ENCODE assay signal across 25 cellular contexts in genomic region chr3:137765310-137766033, GRCh38. TPM values are rescaled to one million over a fixed set of nuclear protein-coding genes. Genes with fewer than 3 reads are reported as not detected.
DNase-seq lines count a peak whose midpoint lies in the region; ATAC-seq, FAIRE-seq and TF ChIP-seq lines count a peak whose summit lies in the region.
"Had no signal": no experiment of that assay in that cellular context is flagged by ENCODE, and none has a peak within 500 bp of the region (broad histone marks: within the 10 kb centered on the region; RNA-seq: fewer than 3 reads in every experiment).

No MANE protein-coding gene starts in this region.

- H3K27ac Mint-ChIP-seq in brain, result no peak overlapping the region
- H3K27ac Mint-ChIP-seq: activated naive CD8-positive, alpha-beta T cell treated with anti-CD3 and anti-CD28 coated beads, Interleukin-2, amount 50 U/mL, for 24 hours; activated T-helper 2 cell treated with anti-CD3 and anti-CD28 coated beads, Interferon-gamma antibody, Interleukin-2, Interleukin-4, amounts not matched to agents 10 μg/mL and 5 μg/mL and 100 μg/mL, durations not matched to agents 14 hours and 24 hours and 36 hours had no signal

- H3K9me3 ChIP-seq in kidney (ENCODE audit: control insufficient read depth in 1 of 2, low read length in 2 of 2) (no peaks in the 10 kb centered on the region), upper lobe of right lung (no peaks in the 10 kb centered on the region)
- H3K9me3 ChIP-seq: ovary, SJSA1, testis had no signal

- peaks cover 100% of the 10 kb centered on the region for H3K27me3 Mint-ChIP-seq in brain

- H3K36me3 ChIP-seq in kidney (ENCODE audit: control insufficient read depth in 1 of 2, insufficient read depth in 2 of 2, low read length in 2 of 2), result no peaks in the 10 kb centered on the region
- no peaks in the 10 kb centered on the region for H3K36me3 ChIP-seq in upper lobe of right lung
- H3K36me3 ChIP-seq: ovary, SJSA1 had no signal

- peaks cover 0 to 4% (median 0%) of the 10 kb centered on the region in 5 experiments for H3K9me3 Mint-ChIP-seq in brain
- H3K9me3 Mint-ChIP-seq: activated naive CD8-positive, alpha-beta T cell treated with anti-CD3 and anti-CD28 coated beads, Interleukin-2, amount 50 U/mL, for 24 hours; activated T-helper 2 cell treated with anti-CD3 and anti-CD28 coated beads, Interferon-gamma antibody, Interleukin-2, Interleukin-4, amounts not matched to agents 10 μg/mL and 5 μg/mL and 100 μg/mL, durations not matched to agents 14 hours and 24 hours and 36 hours had no signal

- intact Hi-C loops in kidney (cut with DNase I) (no loop called here), upper lobe of right lung (cut with DNase I) (no loop called here)

- H3K36me3 Mint-ChIP-seq in brain, result no peaks in the 10 kb centered on the region

- ATAC-seq in upper lobe of right lung, result no peak
- ATAC-seq in HG02763 (IDR thresholded peaks at IDR 0.05; ENCODE audit: unreplicated experiment), result no peak
- ATAC-seq: activated naive CD8-positive, alpha-beta T cell treated with anti-CD3 and anti-CD28 coated beads, Interleukin-2, amount 50 U/mL, for 24 hours; foreskin keratinocyte; right cardiac atrium had no signal

- TF ChIP-seq CTCF in brain (conservative IDR thresholded peaks at IDR 0.05) (no peak), kidney (IDR thresholded peaks at IDR 0.05; ENCODE audit: borderline replicate concordance, extremely low read depth, insufficient read depth) (no peak), upper lobe of right lung (IDR thresholded peaks at IDR 0.05) (no peak)

- H3K4me1 ChIP-seq in kidney (ENCODE audit: control insufficient read depth in 1 of 2, insufficient read depth in 1 of 2, low read depth in 1 of 2, low read length in 2 of 2) (peaks cover 0 to 9% of the 10 kb centered on the region in 2 donors), upper lobe of right lung (peaks cover 11% of the 10 kb centered on the region)
- H3K4me1 ChIP-seq: foreskin keratinocyte, SJSA1 had no signal

- FAIRE-seq in kidney (lab: Jason Lieb, UNC), result no peak

- H3K4me3 ChIP-seq in kidney (ENCODE audit: low read length in 2 of 2), result no peak overlapping the region
- no peak overlapping the region for H3K4me3 ChIP-seq in upper lobe of right lung
- H3K4me3 ChIP-seq: ovary, PC-9, SJSA1, testis had no signal

- H3K4me3 Mint-ChIP-seq in brain, result peak overlapping the region in 4 of 5 experiments; percentile 23 to 82 (median 30)
- H3K4me3 Mint-ChIP-seq: activated naive CD8-positive, alpha-beta T cell treated with anti-CD3 and anti-CD28 coated beads, Interleukin-2, amount 50 U/mL, for 24 hours had no signal

- peaks cover 100% of the 10 kb centered on the region for H3K27me3 ChIP-seq in upper lobe of right lung
- H3K27me3 ChIP-seq: ovary, testis had no signal

- DNase-seq in AG08396 (ENCODE audit: low spot score) (peak; percentile 5), GM03348 (ENCODE audit: low spot score) (peak; percentile 4), kidney (peak; percentile 66), upper lobe of right lung (no peak), 8988T (no peak), NCI-H69 (lab: John Stamatoyannopoulos, UW) (no peak)
- DNase-seq: activated CD4-positive, alpha-beta T cell treated with anti-CD3 and anti-CD28 coated beads for 1 hour; activated naive CD8-positive, alpha-beta T cell treated with anti-CD3 and anti-CD28 coated beads, Interleukin-2, amount 50 U/mL, for 24 hours; dermis blood vessel endothelial cell; foreskin keratinocyte; IMR-90; NCI-H1436 treated with DMSO at 0.1 percent for 48 hours; NCI-H2171 treated with DMSO at 0.1 percent for 48 hours; NCI-H748 treated with DMSO at 0.1 percent for 48 hours; ovary; PC-9; testis had no signal

- peaks cover 80% of the 10 kb centered on the region for H3K4me1 Mint-ChIP-seq in brain

- H3K9ac ChIP-seq in kidney (ENCODE audit: low read length in 2 of 2), result no peak overlapping the region

- H3K27ac ChIP-seq in kidney (ENCODE audit: low read depth in 2 of 2, low read length in 2 of 2), result no peak overlapping the region
- no peak overlapping the region for H3K27ac ChIP-seq in upper lobe of right lung
- H3K27ac ChIP-seq: epithelial cell of prostate, foreskin keratinocyte, ovary, PC-9, SJSA1, testis had no signal

RNA-seq across cellular contexts. Expression of gene SOX14, which starts 1.4 kb away (rescaled TPM):
- polyA plus RNA-seq in brain (ENCODE audit: insufficient read depth, low read depth, low replicate concordance) (0.15 TPM), kidney (ENCODE audit: insufficient read depth, low read depth, low replicate concordance) (not detected)
- total RNA-seq in kidney (not detected), upper lobe of right lung (not detected)
- total RNA-seq: activated T-helper 2 cell treated with anti-CD3 and anti-CD28 coated beads, Interferon-gamma antibody, Interleukin-2, Interleukin-4, amounts not matched to agents 10 μg/mL and 5 μg/mL and 100 μg/mL, durations not matched to agents 14 hours and 24 hours and 36 hours; dermis blood vessel endothelial cell; foreskin keratinocyte; IMR-90; liver; M059J; ovary; PC-9; right cardiac atrium; SJSA1; testis had no signal
- polyA plus RNA-seq: foreskin keratinocyte, IMR-90, liver, ovary, right cardiac atrium had no signal

Comparison
In these comparisons a context has a peak if more than half of its experiments do, and no peak if none do; other contexts are left out.
1. DNase-seq: peak in AG08396 (single experiment), GM03348 (single experiment) and kidney (single experiment); none in upper lobe of right lung (single experiment), 8988T (single experiment) and NCI-H69 (single experiment).